ENCODE assay signal across 20 cellular contexts in genomic region chr10:118314882-118315281, GRCh38.
"Had no signal": no experiment of that assay in that cellular context is flagged by ENCODE, and none has a peak within 500 bp of the region (broad histone marks: within the 10 kb centered on the region; RNA-seq: fewer than 3 reads in every experiment).

No MANE protein-coding gene starts in this region.

- H3K27me3 Mint-ChIP-seq: T-cell had no signal

- H3K4me1 Mint-ChIP-seq: T-cell had no signal

- H3K27ac Mint-ChIP-seq: T-cell had no signal

- H3K27me3 ChIP-seq: MG63, SJSA1 had no signal

- H3K27ac ChIP-seq: SJSA1 had no signal

- H3K9me3 ChIP-seq: MG63, SJSA1 had no signal

- H3K9me3 Mint-ChIP-seq: T-cell had no signal

- ATAC-seq: T-cell had no signal

- H3K4me3 ChIP-seq: MG63, SJSA1 had no signal

- DNase-seq: KBM-7, MG63, NCI-H1092, NCI-H1105 treated with DMSO at 0.1 percent for 48 hours, NCI-H1417 treated with DMSO at 0.1 percent for 48 hours, NCI-H187, NCI-H2029, NCI-H2081 treated with DMSO at 0.1 percent for 48 hours, NCI-H2171, NCI-H226, NCI-H446, NCI-H510A, NCI-H524 treated with DMSO at 0.1 percent for 48 hours, NCI-H774, Right ventricle myocardium superior, RPMI8226, SIG-M5, SW 1271, T-cell had no signal

- H3K4me3 Mint-ChIP-seq: T-cell had no signal
